Comparison of ENCODE assay signal across 21 cellular contexts in genomic region chr5:132202711-132203463, GRCh38. TPM values are rescaled to one million over a fixed set of nuclear protein-coding genes. Genes with fewer than 3 reads are reported as not detected.
DNase-seq lines count a peak whose midpoint lies in the region; ATAC-seq and TF ChIP-seq lines count a peak whose summit lies in the region.
"Had no signal": no experiment of that assay in that cellular context is flagged by ENCODE, and none has a peak within 500 bp of the region (broad histone marks: within the 10 kb centered on the region; RNA-seq: fewer than 3 reads in every experiment).

No MANE protein-coding gene starts in this region.

- H3K4me1 ChIP-seq in OCI-LY7 (ENCODE audit: insufficient read depth, low read length, poor library complexity, severe bottlenecking) (peaks cover 92% of the 10 kb centered on the region), fibroblast of lung (ENCODE audit: control insufficient read depth, extremely low read depth, insufficient read depth, low read length) (peaks cover 8% of the 10 kb centered on the region), mammary epithelial cell (ENCODE audit: insufficient read depth, low read length) (no peaks in the 10 kb centered on the region)

- H4K20me1 ChIP-seq in OCI-LY7 (ENCODE audit: insufficient read depth, low read length) (no peaks in the 10 kb centered on the region), fibroblast of lung (ENCODE audit: control insufficient read depth, extremely low read depth, insufficient read depth, low read length) (no peaks in the 10 kb centered on the region), mammary epithelial cell (ENCODE audit: insufficient read depth, low read length) (no peaks in the 10 kb centered on the region)

- CTCF ChIA-PET in OCI-LY7 (lab: Charles Lee; ENCODE audit: unreplicated experiment), result interaction anchor here (1.0 to 1.1 kb wide), 2 partner anchors 8 to 35 kb away, joined by 3 to 4 read pairs; no protein-coding TSS in a partner anchor
- CTCF ChIA-PET in mammary epithelial cell (lab: Charles Lee; ENCODE audit: low non-redundant PET), result no interaction called here

- H3K36me3 ChIP-seq in OCI-LY7 (ENCODE audit: insufficient read depth, low read length) (no peaks in the 10 kb centered on the region), fibroblast of lung (ENCODE audit: control insufficient read depth, insufficient read depth, low read length) (peaks cover 18% of the 10 kb centered on the region), mammary epithelial cell (ENCODE audit: insufficient read depth, low read length) (peaks cover 35% of the 10 kb centered on the region)

- H3K27ac Mint-ChIP-seq in HFFc6, result peak overlapping the region; percentile 70
- peak overlapping the region; percentile 35 for H3K27ac Mint-ChIP-seq in stimulated activated effector memory CD8-positive, alpha-beta T cell treated with anti-CD3 and anti-CD28 coated beads, Interleukin-12 subunit alpha, Interleukin-12 subunit beta, amount 100 ng/mL, for 72 hours
- H3K27ac Mint-ChIP-seq in effector memory CD8-positive, alpha-beta T cell, result no peak overlapping the region
- H3K27ac Mint-ChIP-seq: activated CD4-positive, alpha-beta T cell treated with anti-CD3 and anti-CD28 coated beads for 36 hours; activated naive CD4-positive, alpha-beta T cell treated with anti-CD3 and anti-CD28 coated beads for 36 hours; CD8-positive, alpha-beta T cell had no signal

- H3K9me3 ChIP-seq in OCI-LY7 (ENCODE audit: low read length) (no peaks in the 10 kb centered on the region), fibroblast of lung (ENCODE audit: control insufficient read depth, insufficient read depth, low read depth, low read length) (no peaks in the 10 kb centered on the region), mammary epithelial cell (replicated peaks; ENCODE audit: insufficient read depth, low read length) (no peaks in the 10 kb centered on the region)
- H3K9me3 ChIP-seq: thoracic aorta had no signal

- no peak overlapping the region; the same call in 1 of the 2 replicates for H3K4me3 Mint-ChIP-seq in HFFc6
- no peak overlapping the region for H3K4me3 Mint-ChIP-seq in stimulated activated effector memory CD8-positive, alpha-beta T cell treated with anti-CD3 and anti-CD28 coated beads, Interleukin-12 subunit alpha, Interleukin-12 subunit beta, amount 100 ng/mL, for 72 hours
- no peak overlapping the region for H3K4me3 Mint-ChIP-seq in effector memory CD8-positive, alpha-beta T cell
- H3K4me3 Mint-ChIP-seq: activated CD4-positive, alpha-beta T cell treated with anti-CD3 and anti-CD28 coated beads for 36 hours; activated naive CD4-positive, alpha-beta T cell treated with anti-CD3 and anti-CD28 coated beads for 36 hours; CD8-positive, alpha-beta T cell had no signal

- POLR2A ChIA-PET in OCI-LY7 (lab: Charles Lee), result interaction anchor here (0.6 to 2.8 kb wide), 5 partner anchors 9 to 932 kb away, joined by 3 to 10 read pairs (median 4); no protein-coding TSS in a partner anchor

- H3K27ac ChIP-seq in OCI-LY7 (ENCODE audit: low read depth, low read length, poor library complexity, severe bottlenecking) (peak overlapping the region; percentile 91), fibroblast of lung (ENCODE audit: insufficient read depth, low read length) (peak overlapping the region; percentile 16), mammary epithelial cell (ENCODE audit: insufficient read depth, low read depth, low read length) (no peak overlapping the region)
- H3K27ac ChIP-seq: thoracic aorta had no signal

- H3K4me3 ChIP-seq in OCI-LY7 (ENCODE audit: low read depth, low read length, poor library complexity, severe bottlenecking) (peak overlapping the region; percentile 2), fibroblast of lung (replicated peaks in 1 of 4; ENCODE audit: control extremely low read depth in 1 of 4, insufficient read depth in 1 of 4, low read depth in 3 of 4, low read length in 4 of 4) (no peak overlapping the region), mammary epithelial cell (replicated peaks in 1 of 3; ENCODE audit: insufficient read depth in 1 of 3, low read depth in 2 of 3, low read length in 3 of 3) (no peak overlapping the region)
- H3K4me3 ChIP-seq: thoracic aorta had no signal

- H3K9ac ChIP-seq in fibroblast of lung (ENCODE audit: insufficient read depth, low read length) (no peak overlapping the region), mammary epithelial cell (ENCODE audit: insufficient read depth, low read length) (no peak overlapping the region)

- H2AFZ ChIP-seq in OCI-LY7 (ENCODE audit: low read length) (peak overlapping the region; percentile 6; the same call in 1 of the 2 replicates), fibroblast of lung (ENCODE audit: low read length) (no peak overlapping the region), mammary epithelial cell (ENCODE audit: low read depth, low read length) (no peak overlapping the region)

- ATAC-seq in stimulated activated effector memory CD8-positive, alpha-beta T cell treated with anti-CD3 and anti-CD28 coated beads, Interleukin-12 subunit alpha, Interleukin-12 subunit beta, amount 100 ng/mL, for 72 hours, result no peak
- ATAC-seq in effector memory CD8-positive, alpha-beta T cell (replicated peaks), result no peak
- ATAC-seq: activated CD4-positive, alpha-beta T cell treated with anti-CD3 and anti-CD28 coated beads for 36 hours; CD8-positive, alpha-beta T cell; SK-N-SH treated with all-trans-retinoic acid at 6 μM for 48 hours; stimulated activated naive CD8-positive, alpha-beta T cell treated with anti-CD3 and anti-CD28 coated beads, Interleukin-15, Interleukin-2, amounts not matched to agents 100 U/mL and 50 U/mL, for 24 hours had no signal

- BruUV-seq in OCI-LY7 (replicated peaks; lab: Mats Ljungman, UMichigan) (no TSS peak), mammary epithelial cell (replicated peaks; lab: Mats Ljungman, UMichigan) (no TSS peak)

- 95% methylated on average over 2 of the region's 2 CpGs for WGBS in mammary epithelial cell (ENCODE audit: low coverage, missing lambda C conversion rate)

- no peak for DNase-seq in HFFc6
- peak; percentile 58 for DNase-seq in OCI-LY7 (ENCODE audit: low spot score)
- DNase-seq in fibroblast of lung (ENCODE audit: low read depth in 2 of 2), result no peak
- no peak for DNase-seq in stimulated activated effector memory CD8-positive, alpha-beta T cell treated with anti-CD3 and anti-CD28 coated beads, Interleukin-12 subunit alpha, Interleukin-12 subunit beta, amount 100 ng/mL, for 72 hours (ENCODE audit: low spot score in 2 of 2)
- DNase-seq in mammary epithelial cell, result no peak
- DNase-seq in OCI-M1 (lab: John Stamatoyannopoulos, UW), result no peak
- no peak for DNase-seq in effector memory CD8-positive, alpha-beta T cell
- DNase-seq: activated CD4-positive, alpha-beta T cell treated with anti-CD3 and anti-CD28 coated beads for 36 hours; activated naive CD4-positive, alpha-beta T cell treated with anti-CD3 and anti-CD28 coated beads for 36 hours; anterior cingulate cortex; caudate nucleus; dermis blood vessel endothelial cell; Kasumi-1; MV-4-11; NCI-H526; RPMI8226; stimulated activated CD4-positive, alpha-beta T cell treated with anti-CD3 and anti-CD28 coated beads, Interleukin-4, amount 100 ng/mL, for 1 hour; stimulated activated naive CD8-positive, alpha-beta T cell treated with anti-CD3 and anti-CD28 coated beads, Interleukin-15, Interleukin-2, amounts not matched to agents 100 U/mL and 50 U/mL, for 24 hours had no signal

- no peaks in the 10 kb centered on the region for H3K9me3 Mint-ChIP-seq in HFFc6
- H3K9me3 Mint-ChIP-seq in stimulated activated effector memory CD8-positive, alpha-beta T cell treated with anti-CD3 and anti-CD28 coated beads, Interleukin-12 subunit alpha, Interleukin-12 subunit beta, amount 100 ng/mL, for 72 hours, result no peaks in the 10 kb centered on the region
- no peaks in the 10 kb centered on the region for H3K9me3 Mint-ChIP-seq in effector memory CD8-positive, alpha-beta T cell
- H3K9me3 Mint-ChIP-seq: activated naive CD4-positive, alpha-beta T cell treated with anti-CD3 and anti-CD28 coated beads for 36 hours; CD8-positive, alpha-beta T cell had no signal

- dilution Hi-C loops in mammary epithelial cell (cut with HindIII; ENCODE audit: low sequenced_read_pairs), result loop anchor here (5.0 kb wide), 1 partner anchor 74 kb away; no protein-coding TSS in a partner anchor

- intact Hi-C loops in OCI-LY7 (cut with micrococcal nuclease; ENCODE audit: unreplicated experiment), result loop anchor here (10.0 kb wide), 1 partner anchor 292 kb away; the partner anchor contains the start of gene IRF1
- intact Hi-C loops in mammary epithelial cell (cut with micrococcal nuclease), result no loop called here

- no peaks in the 10 kb centered on the region for H3K27me3 Mint-ChIP-seq in HFFc6 (ENCODE audit: insufficient read depth)
- H3K27me3 Mint-ChIP-seq in effector memory CD8-positive, alpha-beta T cell, result no peaks in the 10 kb centered on the region
- H3K27me3 Mint-ChIP-seq: activated CD4-positive, alpha-beta T cell treated with anti-CD3 and anti-CD28 coated beads for 36 hours had no signal

- in situ Hi-C loops in mammary epithelial cell (cut with MboI; ENCODE audit: low sequenced_read_pairs in 2 of 2), result no loop called here

- no peaks in the 10 kb centered on the region for H3K79me2 ChIP-seq in OCI-LY7 (ENCODE audit: insufficient read depth, low read depth, low read length)
- H3K79me2 ChIP-seq in fibroblast of lung (ENCODE audit: control insufficient read depth, insufficient read depth, low read length), result no peaks in the 10 kb centered on the region
- H3K79me2 ChIP-seq in mammary epithelial cell (ENCODE audit: insufficient read depth, low read length), result no peaks in the 10 kb centered on the region

- H3K4me2 ChIP-seq in OCI-LY7 (ENCODE audit: low read length) (peak overlapping the region; percentile 51), fibroblast of lung (ENCODE audit: extremely low read depth, insufficient read depth, low read length) (no peak overlapping the region), mammary epithelial cell (ENCODE audit: insufficient read depth, low read depth, low read length) (no peak overlapping the region)

- H3K27me3 ChIP-seq in fibroblast of lung (ENCODE audit: control insufficient read depth, insufficient read depth, low read length) (no peaks in the 10 kb centered on the region), mammary epithelial cell (ENCODE audit: insufficient read depth, low read length) (no peaks in the 10 kb centered on the region)

- no peaks in the 10 kb centered on the region for H3K9me2 ChIP-seq in OCI-LY7 (ENCODE audit: insufficient read depth, low read length)

- H3K4me1 Mint-ChIP-seq in HFFc6 (ENCODE audit: low read depth), result peaks cover 39% of the 10 kb centered on the region
- peaks cover 11% of the 10 kb centered on the region for H3K4me1 Mint-ChIP-seq in stimulated activated effector memory CD8-positive, alpha-beta T cell treated with anti-CD3 and anti-CD28 coated beads, Interleukin-12 subunit alpha, Interleukin-12 subunit beta, amount 100 ng/mL, for 72 hours
- H3K4me1 Mint-ChIP-seq in effector memory CD8-positive, alpha-beta T cell (ENCODE audit: low read depth in 2 of 2), result peaks cover 0 to under 1% of the 10 kb centered on the region in 2 donors
- H3K4me1 Mint-ChIP-seq: activated CD4-positive, alpha-beta T cell treated with anti-CD3 and anti-CD28 coated beads for 36 hours had no signal

- TF ChIP-seq CTCF in HFFc6 (IDR thresholded peaks at IDR 0.05) (no peak), OCI-LY7 (conservative IDR thresholded peaks at IDR 0.05; ENCODE audit: low read length) (no peak), fibroblast of lung (conservative IDR thresholded peaks at IDR 0.05 in 1 of 2, IDR thresholded peaks at IDR 0.05 in 1 of 2; ENCODE audit: low read depth in 1 of 2, low read length in 2 of 2) (no peak), mammary epithelial cell (conservative IDR thresholded peaks at IDR 0.05 in 1 of 2, IDR thresholded peaks at IDR 0.05 in 1 of 2; ENCODE audit: extremely low read depth in 1 of 2, insufficient read depth in 1 of 2, low read depth in 1 of 2, low read length in 2 of 2) (no peak)

- peaks cover 50% of the 10 kb centered on the region for H3K36me3 Mint-ChIP-seq in HFFc6 (ENCODE audit: low read depth)
- H3K36me3 Mint-ChIP-seq in stimulated activated effector memory CD8-positive, alpha-beta T cell treated with anti-CD3 and anti-CD28 coated beads, Interleukin-12 subunit alpha, Interleukin-12 subunit beta, amount 100 ng/mL, for 72 hours, result peaks cover 9% of the 10 kb centered on the region
- H3K36me3 Mint-ChIP-seq in effector memory CD8-positive, alpha-beta T cell (ENCODE audit: insufficient read depth), result no peaks in the 10 kb centered on the region
- H3K36me3 Mint-ChIP-seq: CD8-positive, alpha-beta T cell had no signal

RNA-seq across cellular contexts. Expression of gene P4HA2, which starts 24.8 kb away (rescaled TPM):
- 100 to 1,000 TPM; 136 to 198 (median 142) TPM for total RNA-seq in HFFc6 (2021; fragmentation: NEBNext Ultra II Directional; extraction: Animal tissue kit (Norgen Biotek cat#: 25700))
- 7.2 and 8.9 TPM in 2 replicates for total RNA-seq in OCI-LY7 (2014; rRNA removed; shearing (Covaris generic))
- total RNA-seq in OCI-LY7 (2022) (0.32 and 0.33 TPM in 2 replicates), fibroblast of lung (376 and 553 TPM in 2 replicates), mammary epithelial cell (100 to 1,000 TPM; 103 to 142 TPM)
- polyA plus RNA-seq in fibroblast of lung (184 and 187 TPM in 2 replicates), mammary epithelial cell (134 TPM)
- polyA plus RNA-seq in fibroblast of lung (2012), result 142 and 147 TPM in 2 replicates
- polyA minus RNA-seq in fibroblast of lung (ENCODE audit: low replicate concordance) (260 and 282 TPM in 2 replicates), mammary epithelial cell (255 TPM)
- total RNA-seq: CD8-positive, alpha-beta T cell had no signal

RNA-seq across cellular contexts. Expression of gene PDLIM4, which starts 54.6 kb away (rescaled TPM):
- 10 to 100 TPM in 4 of 6 experiments, 1 to 10 TPM in 2; 2.5 to 26.4 (median 23.7) TPM for total RNA-seq in HFFc6 (2021; fragmentation: NEBNext Ultra II Directional; extraction: Animal tissue kit (Norgen Biotek cat#: 25700))
- not detected in 2 replicates for total RNA-seq in OCI-LY7 (2014; rRNA removed; shearing (Covaris generic))
- total RNA-seq in OCI-LY7 (2022) (not detected in 2 replicates), fibroblast of lung (44.4 and 67.2 TPM in 2 replicates), mammary epithelial cell (100 to 1,000 TPM; 101 to 217 TPM)
- polyA plus RNA-seq in fibroblast of lung (10.7 and 41.5 TPM in 2 replicates), mammary epithelial cell (120 TPM)
- polyA plus RNA-seq in fibroblast of lung (2012), result 24.9 and 115 TPM in 2 replicates
- polyA minus RNA-seq in fibroblast of lung (ENCODE audit: low replicate concordance) (19.9 and 35.9 TPM in 2 replicates), mammary epithelial cell (48.5 TPM)
- total RNA-seq: activated naive CD4-positive, alpha-beta T cell treated with anti-CD3 and anti-CD28 coated beads for 36 hours; CD8-positive, alpha-beta T cell had no signal

Comparison
In these comparisons a context has a peak if more than half of its experiments do, and no peak if none do; other contexts are left out.
1. H3K27ac Mint-ChIP-seq: peak in HFFc6 (single experiment) and stimulated activated effector memory CD8-positive, alpha-beta T cell treated with anti-CD3 and anti-CD28 coated beads, Interleukin-12 subunit alpha, Interleukin-12 subunit beta, amount 100 ng/mL, for 72 hours (single experiment); none in effector memory CD8-positive, alpha-beta T cell (0 of 2).
2. RNA of gene P4HA2, which starts 24.8 kb away (total RNA-seq): 376 to 553 TPM in fibroblast of lung, 136 to 198 TPM in HFFc6 and 103 to 142 TPM in mammary epithelial cell; 0.32 to 8.9 TPM in OCI-LY7; every median in the first group is over 10 times any median in the second.